In the genomic region with DNA sequence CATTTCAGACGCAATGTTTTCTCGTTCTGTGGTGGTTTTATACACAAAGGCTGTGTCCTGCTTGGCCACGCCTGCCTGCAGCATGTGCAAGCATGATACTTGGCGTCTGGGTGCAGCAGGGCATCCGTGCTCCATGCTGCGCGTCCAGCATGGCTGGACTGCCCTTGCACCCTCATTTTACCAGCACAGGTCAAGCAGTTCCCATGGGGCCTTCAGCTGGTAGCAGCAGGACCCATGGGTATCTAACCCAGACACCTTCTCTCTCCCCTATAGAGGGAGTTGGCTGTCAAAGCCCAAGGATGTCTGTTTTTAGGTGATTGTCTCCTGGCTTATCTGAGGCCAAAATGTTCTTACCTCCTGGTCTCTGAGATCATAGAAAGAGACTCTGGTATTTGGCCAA, we compare ENCODE assay signal across 1 cellular context.
TF ChIP-seq lines count a peak whose summit lies in the region.

No MANE protein-coding gene starts in this region.

TF ChIP-seq in K562, 482 proteins besides CTCF, POLR2A, EP300 and RAD21 (continued from another document and continues in another):
- TF ChIP-seq, protein P1, sequence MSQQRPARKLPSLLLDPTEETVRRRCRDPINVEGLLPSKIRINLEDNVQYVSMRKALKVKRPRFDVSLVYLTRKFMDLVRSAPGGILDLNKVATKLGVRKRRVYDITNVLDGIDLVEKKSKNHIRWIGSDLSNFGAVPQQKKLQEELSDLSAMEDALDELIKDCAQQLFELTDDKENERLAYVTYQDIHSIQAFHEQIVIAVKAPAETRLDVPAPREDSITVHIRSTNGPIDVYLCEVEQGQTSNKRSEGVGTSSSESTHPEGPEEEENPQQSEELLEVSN (IDR thresholded peaks at IDR 0.05; ENCODE audit: borderline replicate concordance in 1 of 2, extremely low read depth in 1 of 2, insufficient read depth in 1 of 2, insufficient read length in 1 of 2, low read depth in 1 of 2, low read length in 1 of 2, poor library complexity in 1 of 2, severe bottlenecking in 1 of 2): peak in 1 of 2 experiments; percentile 18
- TF ChIP-seq MYC (IDR thresholded peaks at IDR 0.05; ENCODE audit: low read depth, low read length): no peak
- no peak for TF ChIP-seq MYC (CRISPR knock-in tag; IDR thresholded peaks at IDR 0.05; ENCODE audit: borderline replicate concordance, low read depth)
- TF ChIP-seq TAF15 (IDR thresholded peaks at IDR 0.05; ENCODE audit: low read depth, low read length): no peak
- TF ChIP-seq SMAD4 (CRISPR knock-in tag; conservative IDR thresholded peaks at IDR 0.05): peak; percentile 84
- no peak for TF ChIP-seq SREBF1 (IDR thresholded peaks at IDR 0.05; ENCODE audit: borderline replicate concordance, low read depth, low read length)
- TF ChIP-seq ZNF586 (CRISPR knock-in tag; conservative IDR thresholded peaks at IDR 0.05): no peak
- TF ChIP-seq, protein P2, sequence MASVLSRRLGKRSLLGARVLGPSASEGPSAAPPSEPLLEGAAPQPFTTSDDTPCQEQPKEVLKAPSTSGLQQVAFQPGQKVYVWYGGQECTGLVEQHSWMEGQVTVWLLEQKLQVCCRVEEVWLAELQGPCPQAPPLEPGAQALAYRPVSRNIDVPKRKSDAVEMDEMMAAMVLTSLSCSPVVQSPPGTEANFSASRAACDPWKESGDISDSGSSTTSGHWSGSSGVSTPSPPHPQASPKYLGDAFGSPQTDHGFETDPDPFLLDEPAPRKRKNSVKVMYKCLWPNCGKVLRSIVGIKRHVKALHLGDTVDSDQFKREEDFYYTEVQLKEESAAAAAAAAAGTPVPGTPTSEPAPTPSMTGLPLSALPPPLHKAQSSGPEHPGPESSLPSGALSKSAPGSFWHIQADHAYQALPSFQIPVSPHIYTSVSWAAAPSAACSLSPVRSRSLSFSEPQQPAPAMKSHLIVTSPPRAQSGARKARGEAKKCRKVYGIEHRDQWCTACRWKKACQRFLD (CRISPR knock-in tag; IDR thresholded peaks at IDR 0.05): no peak
- peak; percentile 92; the same call in 1 of the 2 replicates for TF ChIP-seq CC2D1A (IDR thresholded peaks at IDR 0.05)
- TF ChIP-seq, protein P3, sequence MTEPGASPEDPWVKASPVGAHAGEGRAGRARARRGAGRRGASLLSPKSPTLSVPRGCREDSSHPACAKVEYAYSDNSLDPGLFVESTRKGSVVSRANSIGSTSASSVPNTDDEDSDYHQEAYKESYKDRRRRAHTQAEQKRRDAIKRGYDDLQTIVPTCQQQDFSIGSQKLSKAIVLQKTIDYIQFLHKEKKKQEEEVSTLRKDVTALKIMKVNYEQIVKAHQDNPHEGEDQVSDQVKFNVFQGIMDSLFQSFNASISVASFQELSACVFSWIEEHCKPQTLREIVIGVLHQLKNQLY (CRISPR knock-in tag; conservative IDR thresholded peaks at IDR 0.05): no peak
- TF ChIP-seq, protein P4, sequence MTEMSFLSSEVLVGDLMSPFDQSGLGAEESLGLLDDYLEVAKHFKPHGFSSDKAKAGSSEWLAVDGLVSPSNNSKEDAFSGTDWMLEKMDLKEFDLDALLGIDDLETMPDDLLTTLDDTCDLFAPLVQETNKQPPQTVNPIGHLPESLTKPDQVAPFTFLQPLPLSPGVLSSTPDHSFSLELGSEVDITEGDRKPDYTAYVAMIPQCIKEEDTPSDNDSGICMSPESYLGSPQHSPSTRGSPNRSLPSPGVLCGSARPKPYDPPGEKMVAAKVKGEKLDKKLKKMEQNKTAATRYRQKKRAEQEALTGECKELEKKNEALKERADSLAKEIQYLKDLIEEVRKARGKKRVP (CRISPR knock-in tag; IDR thresholded peaks at IDR 0.05): no peak
- no peak for TF ChIP-seq THRAP3 (IDR thresholded peaks at IDR 0.05; ENCODE audit: borderline replicate concordance)
- TF ChIP-seq, protein P5, sequence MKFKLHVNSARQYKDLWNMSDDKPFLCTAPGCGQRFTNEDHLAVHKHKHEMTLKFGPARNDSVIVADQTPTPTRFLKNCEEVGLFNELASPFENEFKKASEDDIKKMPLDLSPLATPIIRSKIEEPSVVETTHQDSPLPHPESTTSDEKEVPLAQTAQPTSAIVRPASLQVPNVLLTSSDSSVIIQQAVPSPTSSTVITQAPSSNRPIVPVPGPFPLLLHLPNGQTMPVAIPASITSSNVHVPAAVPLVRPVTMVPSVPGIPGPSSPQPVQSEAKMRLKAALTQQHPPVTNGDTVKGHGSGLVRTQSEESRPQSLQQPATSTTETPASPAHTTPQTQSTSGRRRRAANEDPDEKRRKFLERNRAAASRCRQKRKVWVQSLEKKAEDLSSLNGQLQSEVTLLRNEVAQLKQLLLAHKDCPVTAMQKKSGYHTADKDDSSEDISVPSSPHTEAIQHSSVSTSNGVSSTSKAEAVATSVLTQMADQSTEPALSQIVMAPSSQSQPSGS (CRISPR knock-in tag; IDR thresholded peaks at IDR 0.05): no peak
- TF ChIP-seq YY1 (IDR thresholded peaks at IDR 0.05; ENCODE audit: borderline replicate concordance in 1 of 3, control insufficient read depth in 1 of 3, extremely low read depth in 1 of 3, insufficient read depth in 3 of 3, insufficient read length in 1 of 3, insufficient replicate concordance in 2 of 3, low read depth in 1 of 3, low read length in 2 of 3): peak in 2 of 3 experiments; percentile 18 to 33
- TF ChIP-seq ESRRB (CRISPR knock-in tag; IDR thresholded peaks at IDR 0.05; ENCODE audit: borderline replicate concordance): no peak
- no peak for TF ChIP-seq HNRNPLL (IDR thresholded peaks at IDR 0.05; ENCODE audit: low read depth, low read length, poor library complexity, severe bottlenecking)
- TF ChIP-seq POU5F1 (IDR thresholded peaks at IDR 0.05; ENCODE audit: borderline replicate concordance, low read depth, low read length, partially characterized antibody): no peak
- TF ChIP-seq ESRRA (IDR thresholded peaks at IDR 0.05; ENCODE audit: borderline replicate concordance, low read depth): no peak
- TF ChIP-seq ZNF3 (CRISPR knock-in tag; IDR thresholded peaks at IDR 0.05): no peak
- no peak for TF ChIP-seq BMI1 (IDR thresholded peaks at IDR 0.05; ENCODE audit: low read length)
- TF ChIP-seq KLF10 (CRISPR knock-in tag; IDR thresholded peaks at IDR 0.05): no peak
- TF ChIP-seq, protein P6, sequence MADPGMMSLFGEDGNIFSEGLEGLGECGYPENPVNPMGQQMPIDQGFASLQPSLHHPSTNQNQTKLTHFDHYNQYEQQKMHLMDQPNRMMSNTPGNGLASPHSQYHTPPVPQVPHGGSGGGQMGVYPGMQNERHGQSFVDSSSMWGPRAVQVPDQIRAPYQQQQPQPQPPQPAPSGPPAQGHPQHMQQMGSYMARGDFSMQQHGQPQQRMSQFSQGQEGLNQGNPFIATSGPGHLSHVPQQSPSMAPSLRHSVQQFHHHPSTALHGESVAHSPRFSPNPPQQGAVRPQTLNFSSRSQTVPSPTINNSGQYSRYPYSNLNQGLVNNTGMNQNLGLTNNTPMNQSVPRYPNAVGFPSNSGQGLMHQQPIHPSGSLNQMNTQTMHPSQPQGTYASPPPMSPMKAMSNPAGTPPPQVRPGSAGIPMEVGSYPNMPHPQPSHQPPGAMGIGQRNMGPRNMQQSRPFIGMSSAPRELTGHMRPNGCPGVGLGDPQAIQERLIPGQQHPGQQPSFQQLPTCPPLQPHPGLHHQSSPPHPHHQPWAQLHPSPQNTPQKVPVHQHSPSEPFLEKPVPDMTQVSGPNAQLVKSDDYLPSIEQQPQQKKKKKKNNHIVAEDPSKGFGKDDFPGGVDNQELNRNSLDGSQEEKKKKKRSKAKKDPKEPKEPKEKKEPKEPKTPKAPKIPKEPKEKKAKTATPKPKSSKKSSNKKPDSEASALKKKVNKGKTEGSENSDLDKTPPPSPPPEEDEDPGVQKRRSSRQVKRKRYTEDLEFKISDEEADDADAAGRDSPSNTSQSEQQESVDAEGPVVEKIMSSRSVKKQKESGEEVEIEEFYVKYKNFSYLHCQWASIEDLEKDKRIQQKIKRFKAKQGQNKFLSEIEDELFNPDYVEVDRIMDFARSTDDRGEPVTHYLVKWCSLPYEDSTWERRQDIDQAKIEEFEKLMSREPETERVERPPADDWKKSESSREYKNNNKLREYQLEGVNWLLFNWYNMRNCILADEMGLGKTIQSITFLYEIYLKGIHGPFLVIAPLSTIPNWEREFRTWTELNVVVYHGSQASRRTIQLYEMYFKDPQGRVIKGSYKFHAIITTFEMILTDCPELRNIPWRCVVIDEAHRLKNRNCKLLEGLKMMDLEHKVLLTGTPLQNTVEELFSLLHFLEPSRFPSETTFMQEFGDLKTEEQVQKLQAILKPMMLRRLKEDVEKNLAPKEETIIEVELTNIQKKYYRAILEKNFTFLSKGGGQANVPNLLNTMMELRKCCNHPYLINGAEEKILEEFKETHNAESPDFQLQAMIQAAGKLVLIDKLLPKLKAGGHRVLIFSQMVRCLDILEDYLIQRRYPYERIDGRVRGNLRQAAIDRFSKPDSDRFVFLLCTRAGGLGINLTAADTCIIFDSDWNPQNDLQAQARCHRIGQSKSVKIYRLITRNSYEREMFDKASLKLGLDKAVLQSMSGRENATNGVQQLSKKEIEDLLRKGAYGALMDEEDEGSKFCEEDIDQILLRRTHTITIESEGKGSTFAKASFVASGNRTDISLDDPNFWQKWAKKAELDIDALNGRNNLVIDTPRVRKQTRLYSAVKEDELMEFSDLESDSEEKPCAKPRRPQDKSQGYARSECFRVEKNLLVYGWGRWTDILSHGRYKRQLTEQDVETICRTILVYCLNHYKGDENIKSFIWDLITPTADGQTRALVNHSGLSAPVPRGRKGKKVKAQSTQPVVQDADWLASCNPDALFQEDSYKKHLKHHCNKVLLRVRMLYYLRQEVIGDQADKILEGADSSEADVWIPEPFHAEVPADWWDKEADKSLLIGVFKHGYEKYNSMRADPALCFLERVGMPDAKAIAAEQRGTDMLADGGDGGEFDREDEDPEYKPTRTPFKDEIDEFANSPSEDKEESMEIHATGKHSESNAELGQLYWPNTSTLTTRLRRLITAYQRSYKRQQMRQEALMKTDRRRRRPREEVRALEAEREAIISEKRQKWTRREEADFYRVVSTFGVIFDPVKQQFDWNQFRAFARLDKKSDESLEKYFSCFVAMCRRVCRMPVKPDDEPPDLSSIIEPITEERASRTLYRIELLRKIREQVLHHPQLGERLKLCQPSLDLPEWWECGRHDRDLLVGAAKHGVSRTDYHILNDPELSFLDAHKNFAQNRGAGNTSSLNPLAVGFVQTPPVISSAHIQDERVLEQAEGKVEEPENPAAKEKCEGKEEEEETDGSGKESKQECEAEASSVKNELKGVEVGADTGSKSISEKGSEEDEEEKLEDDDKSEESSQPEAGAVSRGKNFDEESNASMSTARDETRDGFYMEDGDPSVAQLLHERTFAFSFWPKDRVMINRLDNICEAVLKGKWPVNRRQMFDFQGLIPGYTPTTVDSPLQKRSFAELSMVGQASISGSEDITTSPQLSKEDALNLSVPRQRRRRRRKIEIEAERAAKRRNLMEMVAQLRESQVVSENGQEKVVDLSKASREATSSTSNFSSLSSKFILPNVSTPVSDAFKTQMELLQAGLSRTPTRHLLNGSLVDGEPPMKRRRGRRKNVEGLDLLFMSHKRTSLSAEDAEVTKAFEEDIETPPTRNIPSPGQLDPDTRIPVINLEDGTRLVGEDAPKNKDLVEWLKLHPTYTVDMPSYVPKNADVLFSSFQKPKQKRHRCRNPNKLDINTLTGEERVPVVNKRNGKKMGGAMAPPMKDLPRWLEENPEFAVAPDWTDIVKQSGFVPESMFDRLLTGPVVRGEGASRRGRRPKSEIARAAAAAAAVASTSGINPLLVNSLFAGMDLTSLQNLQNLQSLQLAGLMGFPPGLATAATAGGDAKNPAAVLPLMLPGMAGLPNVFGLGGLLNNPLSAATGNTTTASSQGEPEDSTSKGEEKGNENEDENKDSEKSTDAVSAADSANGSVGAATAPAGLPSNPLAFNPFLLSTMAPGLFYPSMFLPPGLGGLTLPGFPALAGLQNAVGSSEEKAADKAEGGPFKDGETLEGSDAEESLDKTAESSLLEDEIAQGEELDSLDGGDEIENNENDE (IDR thresholded peaks at IDR 0.05; ENCODE audit: low read depth, low read length): no peak
- TF ChIP-seq SP1 (CRISPR knock-in tag; IDR thresholded peaks at IDR 0.05): no peak
- TF ChIP-seq, protein P7, sequence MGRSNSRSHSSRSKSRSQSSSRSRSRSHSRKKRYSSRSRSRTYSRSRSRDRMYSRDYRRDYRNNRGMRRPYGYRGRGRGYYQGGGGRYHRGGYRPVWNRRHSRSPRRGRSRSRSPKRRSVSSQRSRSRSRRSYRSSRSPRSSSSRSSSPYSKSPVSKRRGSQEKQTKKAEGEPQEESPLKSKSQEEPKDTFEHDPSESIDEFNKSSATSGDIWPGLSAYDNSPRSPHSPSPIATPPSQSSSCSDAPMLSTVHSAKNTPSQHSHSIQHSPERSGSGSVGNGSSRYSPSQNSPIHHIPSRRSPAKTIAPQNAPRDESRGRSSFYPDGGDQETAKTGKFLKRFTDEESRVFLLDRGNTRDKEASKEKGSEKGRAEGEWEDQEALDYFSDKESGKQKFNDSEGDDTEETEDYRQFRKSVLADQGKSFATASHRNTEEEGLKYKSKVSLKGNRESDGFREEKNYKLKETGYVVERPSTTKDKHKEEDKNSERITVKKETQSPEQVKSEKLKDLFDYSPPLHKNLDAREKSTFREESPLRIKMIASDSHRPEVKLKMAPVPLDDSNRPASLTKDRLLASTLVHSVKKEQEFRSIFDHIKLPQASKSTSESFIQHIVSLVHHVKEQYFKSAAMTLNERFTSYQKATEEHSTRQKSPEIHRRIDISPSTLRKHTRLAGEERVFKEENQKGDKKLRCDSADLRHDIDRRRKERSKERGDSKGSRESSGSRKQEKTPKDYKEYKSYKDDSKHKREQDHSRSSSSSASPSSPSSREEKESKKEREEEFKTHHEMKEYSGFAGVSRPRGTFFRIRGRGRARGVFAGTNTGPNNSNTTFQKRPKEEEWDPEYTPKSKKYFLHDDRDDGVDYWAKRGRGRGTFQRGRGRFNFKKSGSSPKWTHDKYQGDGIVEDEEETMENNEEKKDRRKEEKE (IDR thresholded peaks at IDR 0.05; ENCODE audit: borderline replicate concordance in 1 of 2, control insufficient read depth in 1 of 2, low read depth in 2 of 2, low read length in 1 of 2): peak in 1 of 2 experiments; percentile 61; a peak in 1 of 4 replicates
- TF ChIP-seq ZBTB1 (CRISPR knock-in tag; IDR thresholded peaks at IDR 0.05; ENCODE audit: borderline replicate concordance, low read depth): no peak
- TF ChIP-seq HDAC8 (tag; IDR thresholded peaks at IDR 0.05): no peak
- TF ChIP-seq, protein P8, sequence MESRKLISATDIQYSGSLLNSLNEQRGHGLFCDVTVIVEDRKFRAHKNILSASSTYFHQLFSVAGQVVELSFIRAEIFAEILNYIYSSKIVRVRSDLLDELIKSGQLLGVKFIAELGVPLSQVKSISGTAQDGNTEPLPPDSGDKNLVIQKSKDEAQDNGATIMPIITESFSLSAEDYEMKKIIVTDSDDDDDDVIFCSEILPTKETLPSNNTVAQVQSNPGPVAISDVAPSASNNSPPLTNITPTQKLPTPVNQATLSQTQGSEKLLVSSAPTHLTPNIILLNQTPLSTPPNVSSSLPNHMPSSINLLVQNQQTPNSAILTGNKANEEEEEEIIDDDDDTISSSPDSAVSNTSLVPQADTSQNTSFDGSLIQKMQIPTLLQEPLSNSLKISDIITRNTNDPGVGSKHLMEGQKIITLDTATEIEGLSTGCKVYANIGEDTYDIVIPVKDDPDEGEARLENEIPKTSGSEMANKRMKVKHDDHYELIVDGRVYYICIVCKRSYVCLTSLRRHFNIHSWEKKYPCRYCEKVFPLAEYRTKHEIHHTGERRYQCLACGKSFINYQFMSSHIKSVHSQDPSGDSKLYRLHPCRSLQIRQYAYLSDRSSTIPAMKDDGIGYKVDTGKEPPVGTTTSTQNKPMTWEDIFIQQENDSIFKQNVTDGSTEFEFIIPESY (CRISPR knock-in tag; IDR thresholded peaks at IDR 0.05): no peak
- TF ChIP-seq, protein P9, sequence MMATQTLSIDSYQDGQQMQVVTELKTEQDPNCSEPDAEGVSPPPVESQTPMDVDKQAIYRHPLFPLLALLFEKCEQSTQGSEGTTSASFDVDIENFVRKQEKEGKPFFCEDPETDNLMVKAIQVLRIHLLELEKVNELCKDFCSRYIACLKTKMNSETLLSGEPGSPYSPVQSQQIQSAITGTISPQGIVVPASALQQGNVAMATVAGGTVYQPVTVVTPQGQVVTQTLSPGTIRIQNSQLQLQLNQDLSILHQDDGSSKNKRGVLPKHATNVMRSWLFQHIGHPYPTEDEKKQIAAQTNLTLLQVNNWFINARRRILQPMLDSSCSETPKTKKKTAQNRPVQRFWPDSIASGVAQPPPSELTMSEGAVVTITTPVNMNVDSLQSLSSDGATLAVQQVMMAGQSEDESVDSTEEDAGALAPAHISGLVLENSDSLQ (IDR thresholded peaks at IDR 0.05): no peak
- TF ChIP-seq CBFB (CRISPR knock-in tag; IDR thresholded peaks at IDR 0.05): no peak
- TF ChIP-seq CBFA2T2 (conservative IDR thresholded peaks at IDR 0.05): peak; percentile 98
